ENCODE assay signal across 9 cellular contexts in genomic region chr12:13211191-13211858, GRCh38. TPM values are rescaled to one million over a fixed set of nuclear protein-coding genes. Genes with fewer than 3 reads are reported as not detected.
DNase-seq lines count a peak whose midpoint lies in the region; ATAC-seq and TF ChIP-seq lines count a peak whose summit lies in the region.
"Had no signal": no experiment of that assay in that cellular context is flagged by ENCODE, and none has a peak within 500 bp of the region (broad histone marks: within the 10 kb centered on the region; RNA-seq: fewer than 3 reads in every experiment).

No MANE protein-coding gene starts in this region.

- TF ChIP-seq CTCF in PC-3 (conservative IDR thresholded peaks at IDR 0.05; ENCODE audit: low read depth, low read length) (no peak), osteoblast (IDR thresholded peaks at IDR 0.05; ENCODE audit: extremely low read depth, low read depth, low read length) (no peak), prostate gland (IDR thresholded peaks at IDR 0.05) (no peak)

- 0 out of 2 replicates have a peak overlapping the region, but pooled peaks have one; percentile 0 for H3K4me3 ChIP-seq in GM23248
- H3K4me3 ChIP-seq in PC-3 (ENCODE audit: low read length) = no peak overlapping the region
- H3K4me3 ChIP-seq in osteoblast (ENCODE audit: insufficient read depth, low read length) = no peak overlapping the region
- H3K4me3 ChIP-seq in prostate gland = no peak overlapping the region

- 48 to 49% methylated on average over 7 of the region's 7 CpGs for WGBS in GM23248 (ENCODE audit: low coverage in 1 of 2, low lambda C conversion rate in 2 of 2, missing lambda C conversion rate in 2 of 2), 2 experiments
- 59% methylated on average over 7 of the region's 7 CpGs for WGBS in prostate gland

- peak overlapping the region; percentile 1 for H3K27ac Mint-ChIP-seq in central memory CD8-positive, alpha-beta T cell (ENCODE audit: low read depth)
- H3K27ac Mint-ChIP-seq: immature natural killer cell; T-helper 1 cell treated with Interleukin-12 subunit alpha and Interleukin-12 subunit beta and Interleukin-4 antibody, amounts not matched to agents 30 μg/mL and 1 μg/mL, for 36 hours had no signal

- intact Hi-C loops in PC-3 (cut with micrococcal nuclease) = loop anchor here (10.0 kb wide), 1 partner anchor 227 kb away; no protein-coding TSS in a partner anchor
- intact Hi-C loops in prostate gland (cut with DNase I) = loop anchor here (10.0 kb wide), 1 partner anchor 427 kb away; the partner anchor contains the start of gene APOLD1

- H3K27ac ChIP-seq in GM23248 = peak overlapping the region; percentile 100
- peak overlapping the region; percentile 19 for H3K27ac ChIP-seq in PC-3 (ENCODE audit: low read length)
- H3K27ac ChIP-seq in osteoblast (ENCODE audit: low read depth, low read length) = peak overlapping the region; percentile 96
- H3K27ac ChIP-seq in prostate gland = no peak overlapping the region

- H3K36me3 ChIP-seq in GM23248 (ENCODE audit: low read depth) (peaks cover 72% of the 10 kb centered on the region), PC-3 (ENCODE audit: low read depth, low read length) (peaks cover 56% of the 10 kb centered on the region), osteoblast (ENCODE audit: insufficient read depth, low read length) (peaks cover 71% of the 10 kb centered on the region), prostate gland (peaks cover 0 to 8% of the 10 kb centered on the region in 2 donors)

- peaks cover 13% of the 10 kb centered on the region; the same call in 1 of the 2 replicates for H4K20me1 ChIP-seq in GM23248 (ENCODE audit: insufficient read depth)
- peaks cover 15% of the 10 kb centered on the region for H4K20me1 ChIP-seq in PC-3 (ENCODE audit: low read length)
- peaks cover 9% of the 10 kb centered on the region for H4K20me1 ChIP-seq in osteoblast (ENCODE audit: insufficient read depth, low read length)

- no peaks in the 10 kb centered on the region for H3K9me3 ChIP-seq in GM23248 (ENCODE audit: low read depth)
- H3K9me3 ChIP-seq in PC-3 (ENCODE audit: low read length) = no peaks in the 10 kb centered on the region
- H3K9me3 ChIP-seq in osteoblast (ENCODE audit: low read depth, low read length) = no peaks in the 10 kb centered on the region
- no peaks in the 10 kb centered on the region for H3K9me3 ChIP-seq in prostate gland

- H3K79me2 ChIP-seq in GM23248 (ENCODE audit: insufficient read depth) = peaks cover 97% of the 10 kb centered on the region
- peaks cover 47% of the 10 kb centered on the region for H3K79me2 ChIP-seq in PC-3 (ENCODE audit: low read length)
- H3K79me2 ChIP-seq in osteoblast (ENCODE audit: insufficient read depth, low read length) = peaks cover 79% of the 10 kb centered on the region

- no TSS peak for BruUV-seq in PC-3 (replicated peaks; lab: Mats Ljungman, UMichigan)

- H3K4me1 Mint-ChIP-seq in central memory CD8-positive, alpha-beta T cell = peaks cover 10% of the 10 kb centered on the region
- H3K4me1 Mint-ChIP-seq: immature natural killer cell had no signal

- H3K4me3 Mint-ChIP-seq in central memory CD8-positive, alpha-beta T cell = no peak overlapping the region
- H3K4me3 Mint-ChIP-seq: T-helper 1 cell treated with Interleukin-12 subunit alpha and Interleukin-12 subunit beta and Interleukin-4 antibody, amounts not matched to agents 30 μg/mL and 1 μg/mL, for 36 hours had no signal

- H3K27me3 ChIP-seq in GM23248 (replicated peaks; ENCODE audit: insufficient read depth) = no peaks in the 10 kb centered on the region
- H3K27me3 ChIP-seq in PC-3 (ENCODE audit: low read length) = no peaks in the 10 kb centered on the region
- H3K27me3 ChIP-seq in osteoblast (ENCODE audit: insufficient read depth, low read length) = no peaks in the 10 kb centered on the region
- H3K27me3 ChIP-seq in prostate gland (replicated peaks; ENCODE audit: insufficient read depth) = no peaks in the 10 kb centered on the region

- peaks cover 97% of the 10 kb centered on the region for H3F3A ChIP-seq in GM23248 (ENCODE audit: insufficient read depth)
- H3F3A ChIP-seq in PC-3 (ENCODE audit: low read length, unreplicated experiment) = no peaks in the 10 kb centered on the region

- H2AFZ ChIP-seq in GM23248 = no peak overlapping the region
- H2AFZ ChIP-seq in PC-3 (ENCODE audit: low read length) = no peak overlapping the region
- no peak overlapping the region for H2AFZ ChIP-seq in osteoblast (ENCODE audit: low read length)

- H3K9ac ChIP-seq in GM23248 (peak overlapping the region; percentile 99), PC-3 (ENCODE audit: low read length) (no peak overlapping the region)

- H3K9me2 ChIP-seq in GM23248 (ENCODE audit: insufficient read depth) (no peaks in the 10 kb centered on the region), PC-3 (replicated peaks; ENCODE audit: low read length) (no peaks in the 10 kb centered on the region)

- peaks cover 32% of the 10 kb centered on the region for H3K27me3 Mint-ChIP-seq in central memory CD8-positive, alpha-beta T cell

- in situ Hi-C loops in GM23248 (cut with MboI) = loop anchor here (5.0 kb wide), 1 partner anchor 114 kb away; no protein-coding TSS in a partner anchor

- DNase-seq in GM23248 = peak; percentile 45
- DNase-seq in PC-3 = peak; percentile 59
- DNase-seq in central memory CD8-positive, alpha-beta T cell (ENCODE audit: low spot score in 2 of 2) = no peak
- no peak for DNase-seq in osteoblast (ENCODE audit: insufficient read length, low spot score, missing footprints)
- DNase-seq in kidney glomerular epithelial cell (lab: John Stamatoyannopoulos, UW) = no peak
- DNase-seq in DMS79 treated with DMSO at 0.1 percent for 48 hours (lab: John Stamatoyannopoulos, UW) = no peak
- DNase-seq in prostate gland (ENCODE audit: low spot score) = no peak

- no peak for TF ChIP-seq POLR2A in prostate gland (IDR thresholded peaks at IDR 0.05)

- H3K36me3 Mint-ChIP-seq in central memory CD8-positive, alpha-beta T cell (ENCODE audit: insufficient read depth) = peaks cover 1% of the 10 kb centered on the region
- H3K36me3 Mint-ChIP-seq: immature natural killer cell had no signal

- H3K9me3 Mint-ChIP-seq in central memory CD8-positive, alpha-beta T cell = no peaks in the 10 kb centered on the region
- H3K9me3 Mint-ChIP-seq: immature natural killer cell; T-helper 1 cell treated with Interleukin-12 subunit alpha and Interleukin-12 subunit beta and Interleukin-4 antibody, amounts not matched to agents 30 μg/mL and 1 μg/mL, for 36 hours had no signal

- POLR2A ChIA-PET in PC-3 (lab: Charles Lee; ENCODE audit: unreplicated experiment) = interaction anchor here (0.7 to 1.2 kb wide), 3 partner anchors 15 to 113 kb away, joined by 4 to 8 read pairs (median 7); partner anchors contain the start of gene EMP1

- 0 out of 2 replicates have a peak, but pooled peaks have one; percentile 7 for ATAC-seq in PC-3
- no peak for ATAC-seq in central memory CD8-positive, alpha-beta T cell (replicated peaks; ENCODE audit: extremely low read depth, poor library complexity, severe bottlenecking)

- CTCF ChIA-PET in PC-3 (lab: Charles Lee) = interaction anchor here (0.7 to 1.3 kb wide), 2 partner anchors 113 to 225 kb away, joined by 4 to 17 read pairs (median 14); no protein-coding TSS in a partner anchor

- H3K4me1 ChIP-seq in GM23248 (ENCODE audit: insufficient read depth) (peaks cover 71% of the 10 kb centered on the region), PC-3 (ENCODE audit: insufficient read depth, low read length) (peaks cover 56% of the 10 kb centered on the region), osteoblast (ENCODE audit: insufficient read depth, low read length) (peaks cover 55% of the 10 kb centered on the region), prostate gland (replicated peaks) (no peaks in the 10 kb centered on the region)

- H3K4me2 ChIP-seq in GM23248 (ENCODE audit: unreplicated experiment) = peak overlapping the region; percentile 83
- peak overlapping the region; percentile 28; the same call in 1 of the 2 replicates for H3K4me2 ChIP-seq in PC-3 (ENCODE audit: low read length)
- peak overlapping the region; percentile 0 for H3K4me2 ChIP-seq in osteoblast (ENCODE audit: insufficient read depth, low read length)

RNA-seq across cellular contexts. Expression of gene EMP1, which starts 14.8 kb away (rescaled TPM):
- 631 and 744 TPM in 2 replicates for total RNA-seq in GM23248 (2014; rRNA removed; shearing (Covaris generic))
- 496 and 518 TPM in 2 replicates for polyA plus RNA-seq in GM23248 (2016; fragmentation: Nextera tagmentation; extraction: Ambion mirVana)
- 158 and 187 TPM in 2 replicates for total RNA-seq in PC-3 (2014; rRNA removed)
- total RNA-seq in osteoblast = 106 and 114 TPM in 2 replicates
- 10 to 100 TPM; 38.9 to 71.6 TPM for total RNA-seq in prostate gland

Comparison
In these comparisons a context has a peak if more than half of its experiments do, and no peak if none do; other contexts are left out.
1. DNase-seq: peak in GM23248 (single experiment) and PC-3 (single experiment); none in central memory CD8-positive, alpha-beta T cell (0 of 2), osteoblast (single experiment), kidney glomerular epithelial cell (single experiment), DMS79 treated with DMSO at 0.1 percent for 48 hours (single experiment) and prostate gland (single experiment).
2. H3K27ac ChIP-seq: peak in GM23248 (single experiment), PC-3 (single experiment) and osteoblast (single experiment); none in prostate gland (0 of 2).
3. H3K4me2 ChIP-seq: peak in every context shown above with its lines; median percentile 83 in GM23248; 28 in PC-3; 0 in osteoblast.